ENCODE assay signal across 6 cellular contexts in genomic region chr15:69732133-69732532, GRCh38.
"Had no signal": no experiment of that assay in that cellular context is flagged by ENCODE, and none has a peak within 500 bp of the region (broad histone marks: within the 10 kb centered on the region; RNA-seq: fewer than 3 reads in every experiment).

No MANE protein-coding gene starts in this region.

- H3K27ac ChIP-seq: HL-60 had no signal

- H3K4me3 Mint-ChIP-seq: GM23338, H9, IgD-negative memory B cell had no signal

- ATAC-seq: GM23338, HepG2 had no signal

- DNase-seq: H9, HCEC 1CT had no signal

- H3K27ac Mint-ChIP-seq: GM23338, H9, IgD-negative memory B cell had no signal
